ENCODE assay signal across 22 cellular contexts in genomic region chr7:92603089-92603445, GRCh38.
"Had no signal": no experiment of that assay in that cellular context is flagged by ENCODE, and none has a peak within 500 bp of the region (broad histone marks: within the 10 kb centered on the region; RNA-seq: fewer than 3 reads in every experiment).

No MANE protein-coding gene starts in this region.

- H3K9me3 ChIP-seq: gastrocnemius medialis, heart right ventricle, lower lobe of right lung, pancreas, suprapubic skin, tibial artery, upper lobe of left lung, uterus had no signal

- H3K36me3 ChIP-seq: gastrocnemius medialis, lower lobe of right lung, pancreas, suprapubic skin, tibial artery, upper lobe of left lung, uterus had no signal

- H3K4me1 ChIP-seq: gastrocnemius medialis, lower lobe of right lung, pancreas, suprapubic skin, tibial artery, upper lobe of left lung, uterus had no signal

- H3K4me2 ChIP-seq: smooth muscle cell had no signal

- H3K4me1 Mint-ChIP-seq: memory B cell, nephron had no signal

- H3K27me3 Mint-ChIP-seq: memory B cell had no signal

- H3K36me3 Mint-ChIP-seq: memory B cell had no signal

- ATAC-seq: esophagus mucosa; gastrocnemius medialis; left lobe of liver; lower lobe of right lung; right cardiac atrium; stimulated activated naive CD8-positive, alpha-beta T cell treated with anti-CD3 and anti-CD28 coated beads, Interleukin-15, Interleukin-2, amounts not matched to agents 100 U/mL and 50 U/mL, for 24 hours had no signal

- H3K4me3 ChIP-seq: coronary artery, gastrocnemius medialis, heart right ventricle, lower lobe of right lung, pancreas, smooth muscle cell, suprapubic skin, tibial artery, upper lobe of left lung, uterus had no signal

- H3K9me3 Mint-ChIP-seq: memory B cell, mesothelial cell of epicardium, nephron had no signal

- H3K4me3 Mint-ChIP-seq: memory B cell, mesothelial cell of epicardium, nephron had no signal

- H3K27me3 ChIP-seq: gastrocnemius medialis, pancreas, suprapubic skin, tibial artery, upper lobe of left lung, uterus had no signal

- H3K27ac Mint-ChIP-seq: memory B cell, mesothelial cell of epicardium, nephron, progenitor cell of endocrine pancreas had no signal

- H3K27ac ChIP-seq: coronary artery, gastrocnemius medialis, heart right ventricle, lower lobe of right lung, pancreas, suprapubic skin, tibial artery, upper lobe of left lung, uterus had no signal

- DNase-seq: effector CD4-positive, alpha-beta T cell; gastrocnemius medialis; heart right ventricle; islet precursor cell; lower lobe of right lung; occipital lobe; pancreas; right cardiac atrium; stimulated activated CD4-positive, alpha-beta T cell treated with anti-CD3 and anti-CD28 coated beads, Interleukin-2, amount 100 ng/mL, for 48 hours; stimulated activated naive CD8-positive, alpha-beta T cell treated with anti-CD3 and anti-CD28 coated beads, Interleukin-15, Interleukin-2, amounts not matched to agents 100 U/mL and 50 U/mL, for 24 hours; tibial artery; upper lobe of left lung; uterus had no signal

- FAIRE-seq: pancreas had no signal
